8 cellular contexts compared by ENCODE assay signal in genomic region chr1:109548321-109549267, GRCh38. TPM values are rescaled to one million over a fixed set of nuclear protein-coding genes. Genes with fewer than 3 reads are reported as not detected.
DNase-seq lines count a peak whose midpoint lies in the region; ATAC-seq and TF ChIP-seq lines count a peak whose summit lies in the region.

Gene GNAI3 (plus strand): TSS chr1:109548615. CDS start chr1:109548721, 106 bp downstream.

- TF ChIP-seq POLR2A in spleen (IDR thresholded peaks at IDR 0.05): peak; percentile 75 to 95 (median 88)

- peaks cover 0 to 4% (median 0%) of the 10 kb centered on the region in 6 donors for H3K36me3 ChIP-seq in spleen

- H3K4me1 Mint-ChIP-seq in central memory CD8-positive, alpha-beta T cell: peaks cover 49% of the 10 kb centered on the region

- H3K4me3 ChIP-seq in AG10803 (ENCODE audit: low read length): peak within 1 kb of the TSS; percentile 98
- H3K4me3 ChIP-seq in spleen: peak within 1 kb of the TSS; percentile 42 to 88 (median 77)

- H3K36me3 Mint-ChIP-seq in central memory CD8-positive, alpha-beta T cell (ENCODE audit: insufficient read depth): peaks cover 18% of the 10 kb centered on the region

- no peaks in the 10 kb centered on the region for H3K27me3 Mint-ChIP-seq in central memory CD8-positive, alpha-beta T cell

- peaks cover 34 to 76% (median 61%) of the 10 kb centered on the region in 6 donors for H3K4me1 ChIP-seq in spleen

- no peaks in the 10 kb centered on the region for H3K27me3 ChIP-seq in spleen (replicated peaks in 1 of 7)

- TF ChIP-seq CTCF in AG10803 (conservative IDR thresholded peaks at IDR 0.05; ENCODE audit: low read length) (no peak), spleen (IDR thresholded peaks at IDR 0.05 in 8 of 11, conservative IDR thresholded peaks at IDR 0.05 in 3 of 11) (peak in 2 of 11 experiments; percentile 11 to 15)

- H3K4me3 Mint-ChIP-seq in central memory CD8-positive, alpha-beta T cell: peak within 1 kb of the TSS; percentile 99

- H3K9me3 ChIP-seq in spleen: no peaks in the 10 kb centered on the region

- H3K27ac Mint-ChIP-seq in central memory CD8-positive, alpha-beta T cell (ENCODE audit: low read depth): peak within 1 kb of the TSS; percentile 96

- ATAC-seq in GM19035 (IDR thresholded peaks at IDR 0.05; ENCODE audit: unreplicated experiment) (peak; percentile 89), HG03342 (IDR thresholded peaks at IDR 0.05; ENCODE audit: unreplicated experiment) (peak; percentile 86)
- ATAC-seq in central memory CD8-positive, alpha-beta T cell (replicated peaks; ENCODE audit: extremely low read depth, poor library complexity, severe bottlenecking): peak; percentile 97

- H3K9me3 Mint-ChIP-seq in central memory CD8-positive, alpha-beta T cell: no peaks in the 10 kb centered on the region

- DNase-seq in AG10803 (ENCODE audit: low read depth): peak; percentile 95
- peak; percentile 86 for DNase-seq in NCI-H345 treated with DMSO at 0.1 percent for 48 hours (lab: John Stamatoyannopoulos, UW; ENCODE audit: unreplicated experiment)
- DNase-seq in activated CD4-positive, CD25-positive, alpha-beta regulatory T cell treated with anti-CD3 and anti-CD28 coated beads, Interleukin-2, amount 50 U/mL, for 16 hours (ENCODE audit: low read depth, low spot score): peak; percentile 95
- peak; percentile 91 to 93 for DNase-seq in central memory CD8-positive, alpha-beta T cell (ENCODE audit: low spot score in 2 of 2)
- peak; percentile 99 for DNase-seq in inferior parietal cortex (ENCODE audit: extremely low spot score)
- peak; percentile 99 for DNase-seq in spleen

- 0 to 1% (median 0%) methylated on average over 65 to 68 of the region's 68 CpGs for WGBS in spleen, 5 donors

- intact Hi-C loops in spleen (cut with DNase I; ENCODE audit: low total_unique reads): loop anchor here (5.0 to 10.0 kb wide), 4 partner anchors 79 to 436 kb away; partner anchors contain the start of gene AHCYL1

- peak within 1 kb of the TSS; percentile 96 to 99 (median 98) for H3K27ac ChIP-seq in spleen

RNA-seq across cellular contexts. Expression of gene GNAI3, which starts in this region (rescaled TPM):
- total RNA-seq in spleen: 10 to 100 TPM in 4 of 7 donors, 1 to 10 TPM in 3; 7.4 to 11.4 (median 10.4) TPM
- polyA plus RNA-seq in spleen: 1 to 10 TPM; 1.8 to 3.3 (median 2.7) TPM

Comparison
In these comparisons a context has a peak if more than half of its experiments do, and no peak if none do; other contexts are left out.
1. Peak in every context shown above with its lines: DNase-seq, ATAC-seq, H3K4me3 ChIP-seq and H3K27ac ChIP-seq.